ENCODE assay signal across 7 cellular contexts in the genomic region with DNA sequence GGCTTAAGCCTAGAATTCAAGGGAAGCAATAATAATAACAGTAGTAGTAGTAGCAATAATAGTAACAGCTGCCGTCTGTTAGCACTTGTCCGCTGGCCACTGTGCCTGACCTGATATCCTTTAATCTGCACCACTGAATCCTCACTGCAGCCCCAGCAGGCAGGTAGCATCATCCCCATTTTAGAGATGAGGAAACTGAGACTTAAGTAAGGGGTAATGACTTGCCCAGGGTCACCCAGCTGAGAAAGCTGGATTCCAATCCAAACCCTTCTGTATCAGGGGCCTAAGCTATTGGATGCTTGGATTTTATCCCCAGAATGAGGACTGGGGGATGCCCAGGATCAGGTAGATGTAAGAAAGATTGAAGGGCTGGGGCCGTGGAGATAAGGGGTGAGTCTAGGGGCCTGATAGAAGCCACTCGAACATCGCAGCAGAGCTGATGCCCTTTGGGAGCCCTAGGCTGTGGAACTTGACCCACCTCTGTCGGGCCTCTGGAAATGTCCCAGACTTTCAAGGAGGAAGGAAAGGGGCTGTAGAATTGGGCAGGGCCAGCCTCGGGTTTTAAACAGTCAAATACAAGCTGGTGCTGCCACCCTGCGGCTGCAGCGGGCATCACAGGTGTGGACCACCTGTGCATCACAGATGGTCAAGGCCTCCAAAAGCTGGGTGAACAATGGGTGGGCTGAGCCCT.
DNase-seq lines count a peak whose midpoint lies in the region; ATAC-seq and TF ChIP-seq lines count a peak whose summit lies in the region.

No MANE protein-coding gene starts in this region.

- no peak overlapping the region for H3K4me2 ChIP-seq in mammary epithelial cell (ENCODE audit: insufficient read depth, low read depth, low read length)

- H2AFZ ChIP-seq in mammary epithelial cell (ENCODE audit: low read depth, low read length): no peak overlapping the region

- no peaks in the 10 kb centered on the region for H3K36me3 ChIP-seq in mammary epithelial cell (ENCODE audit: insufficient read depth, low read length)

- H3K27me3 ChIP-seq in mammary epithelial cell (ENCODE audit: insufficient read depth, low read length): no peaks in the 10 kb centered on the region

- H3K27me3 Mint-ChIP-seq in activated B cell treated with CpG ODN at 0.5 μM for 24 hours: peaks cover 4% of the 10 kb centered on the region

- no peaks in the 10 kb centered on the region for H3K4me1 ChIP-seq in mammary epithelial cell (ENCODE audit: insufficient read depth, low read length)

- no TSS peak for BruUV-seq in mammary epithelial cell (replicated peaks; lab: Mats Ljungman, UMichigan)

- no peaks in the 10 kb centered on the region for H3K36me3 Mint-ChIP-seq in activated B cell treated with CpG ODN at 0.5 μM for 24 hours (ENCODE audit: low read depth)

- H3K27ac ChIP-seq in mammary epithelial cell (ENCODE audit: insufficient read depth, low read depth, low read length): no peak overlapping the region

- intact Hi-C loops in activated B cell treated with CpG ODN at 0.5 μM for 24 hours (cut with micrococcal nuclease) (loop anchor here (1.0 kb wide), 5 partner anchors 166 to 444 kb away; no protein-coding TSS in a partner anchor), mammary epithelial cell (cut with micrococcal nuclease) (loop anchor here (1.0 to 5.0 kb wide), 6 partner anchors 57 to 442 kb away; no protein-coding TSS in a partner anchor)

- in situ Hi-C loops in mammary epithelial cell (cut with MboI; ENCODE audit: low sequenced_read_pairs in 2 of 2): loop anchor here in 1 of 2 donors (25.0 kb wide), 1 partner anchor 452 kb away; no protein-coding TSS in a partner anchor

- no peak overlapping the region for H3K27ac Mint-ChIP-seq in activated B cell treated with CpG ODN at 0.5 μM for 24 hours

- no peak overlapping the region for H3K4me3 Mint-ChIP-seq in activated B cell treated with CpG ODN at 0.5 μM for 24 hours

- no peaks in the 10 kb centered on the region for H4K20me1 ChIP-seq in mammary epithelial cell (ENCODE audit: insufficient read depth, low read length)

- H3K4me1 Mint-ChIP-seq in activated B cell treated with CpG ODN at 0.5 μM for 24 hours: peaks cover 10% of the 10 kb centered on the region

- dilution Hi-C loops in mammary epithelial cell (cut with HindIII; ENCODE audit: low sequenced_read_pairs): loop anchor here (5.0 kb wide), 1 partner anchor 82 kb away; no protein-coding TSS in a partner anchor

- H3K9ac ChIP-seq in mammary epithelial cell (ENCODE audit: insufficient read depth, low read length): no peak overlapping the region

- POLR2A ChIA-PET in activated B cell treated with CpG ODN at 0.5 μM for 24 hours (lab: Charles Lee): interaction anchor here (0.7 kb wide), 1 partner anchor 165 kb away, joined by 3 read pairs; no protein-coding TSS in a partner anchor

- peak; percentile 48 for ATAC-seq in activated B cell treated with CpG ODN at 0.5 μM for 24 hours (ENCODE audit: low read depth)
- ATAC-seq in HG03159 (IDR thresholded peaks at IDR 0.05; ENCODE audit: unreplicated experiment): no peak

- DNase-seq in NCI-H146 treated with DMSO at 0.1 percent for 48 hours (lab: John Stamatoyannopoulos, UW; ENCODE audit: unreplicated experiment): peak; percentile 42
- peak; percentile 58 for DNase-seq in activated B cell treated with CpG ODN at 0.5 μM for 24 hours
- DNase-seq in mammary epithelial cell: peak; percentile 37
- DNase-seq in kidney glomerular epithelial cell (lab: John Stamatoyannopoulos, UW): peak; percentile 0
- DNase-seq in stimulated activated CD4-positive, alpha-beta T cell treated with anti-CD3 and anti-CD28 coated beads, Interleukin-4, amount 100 ng/mL, for 1 hour: peak; percentile 69

- 39% methylated on average over 7 of the region's 9 CpGs for WGBS in mammary epithelial cell (ENCODE audit: low coverage, missing lambda C conversion rate)

- H3K4me3 ChIP-seq in GM12875 (ENCODE audit: low read depth, low read length) (no peak overlapping the region), mammary epithelial cell (replicated peaks in 1 of 3; ENCODE audit: insufficient read depth in 1 of 3, low read depth in 2 of 3, low read length in 3 of 3) (no peak overlapping the region)

- CTCF ChIA-PET in activated B cell treated with CpG ODN at 0.5 μM for 24 hours (lab: Charles Lee) (interaction anchor here (0.6 to 2.8 kb wide), 15 partner anchors 12 to 479 kb away, joined by 3 to 14 read pairs (median 3); no protein-coding TSS in a partner anchor), mammary epithelial cell (lab: Charles Lee; ENCODE audit: low non-redundant PET) (interaction anchor here (0.5 to 1.1 kb wide), 6 partner anchors 10 to 387 kb away, joined by 3 to 6 read pairs (median 4); no protein-coding TSS in a partner anchor)

- no peaks in the 10 kb centered on the region for H3K9me3 Mint-ChIP-seq in activated B cell treated with CpG ODN at 0.5 μM for 24 hours

- TF ChIP-seq CTCF in GM12875 (IDR thresholded peaks at IDR 0.05; ENCODE audit: borderline replicate concordance, insufficient read depth, low read depth, low read length) (peak; percentile 93), activated B cell treated with CpG ODN at 0.5 μM for 24 hours (IDR thresholded peaks at IDR 0.05) (no peak), mammary epithelial cell (conservative IDR thresholded peaks at IDR 0.05 in 1 of 2, IDR thresholded peaks at IDR 0.05 in 1 of 2; ENCODE audit: extremely low read depth in 1 of 2, insufficient read depth in 1 of 2, low read depth in 1 of 2, low read length in 2 of 2) (peak; percentile 86 to 87)

- no peaks in the 10 kb centered on the region for H3K79me2 ChIP-seq in mammary epithelial cell (ENCODE audit: insufficient read depth, low read length)

- no peaks in the 10 kb centered on the region for H3K9me3 ChIP-seq in mammary epithelial cell (replicated peaks; ENCODE audit: insufficient read depth, low read length)

Comparison
In these comparisons a context has a peak if more than half of its experiments do, and no peak if none do; other contexts are left out.
1. DNase-seq: peak in every context shown above with its lines; median percentile 69 in stimulated activated CD4-positive, alpha-beta T cell treated with anti-CD3 and anti-CD28 coated beads, Interleukin-4, amount 100 ng/mL, for 1 hour; 58 in activated B cell treated with CpG ODN at 0.5 μM for 24 hours; 42 in NCI-H146 treated with DMSO at 0.1 percent for 48 hours; 37 in mammary epithelial cell; 0 in kidney glomerular epithelial cell.